ENCODE assay signal across 23 cellular contexts in the genomic region with DNA sequence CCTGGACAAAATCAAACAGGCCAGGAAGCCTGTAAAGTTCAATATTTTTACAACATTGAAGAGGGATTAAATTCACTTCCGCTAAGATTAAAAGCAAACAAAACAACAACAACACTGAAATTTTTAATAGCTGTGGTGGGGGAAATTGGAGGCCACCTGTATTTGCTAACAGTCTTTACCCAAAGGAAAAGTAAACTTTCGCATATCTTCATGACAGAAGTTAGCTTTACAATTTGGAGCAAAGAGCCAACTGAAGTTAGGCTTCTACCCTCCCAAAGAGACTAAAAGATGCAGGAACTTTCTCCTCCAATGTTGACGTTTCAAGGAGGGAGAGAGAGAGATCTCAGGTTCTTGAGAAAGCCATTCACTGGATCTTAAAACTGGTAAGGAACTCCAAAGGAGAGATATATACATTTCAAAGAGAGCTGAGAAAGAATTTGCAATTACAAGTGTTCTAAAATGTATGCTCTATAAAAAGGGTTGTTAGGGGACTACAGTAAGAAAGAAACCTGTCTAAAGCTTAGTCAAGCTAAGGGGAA.
"Had no signal": no experiment of that assay in that cellular context is flagged by ENCODE, and none has a peak within 500 bp of the region (broad histone marks: within the 10 kb centered on the region; RNA-seq: fewer than 3 reads in every experiment).

No MANE protein-coding gene starts in this region.

- DNase-seq: activated CD4-positive, alpha-beta T cell treated with anti-CD3 and anti-CD28 coated beads for 36 hours; activated CD4-positive, alpha-beta T cell treated with anti-CD3 and anti-CD28 coated beads, Interleukin-2, amount 50 U/mL, for 4 hours; activated CD4-positive, CD25-positive, alpha-beta regulatory T cell; activated naive CD4-positive, alpha-beta T cell; activated T-cell treated with anti-CD3 and anti-CD28 coated beads for 4 hours; activated T-cell treated with anti-CD3 and anti-CD28 coated beads, Interleukin-2, amount 50 U/mL, for 72 hours; aorta; body of pancreas; dermis blood vessel endothelial cell; effector CD8-positive, alpha-beta T cell; immature natural killer cell; kidney; left colon; mammary epithelial cell; naive thymus-derived CD4-positive, alpha-beta T cell; posterior cingulate gyrus; right cardiac atrium; spleen; stimulated activated naive CD4-positive, alpha-beta T cell; T-helper 2 cell had no signal

- H2AFZ ChIP-seq: hepatocyte had no signal

- H3K36me3 ChIP-seq: gastroesophageal sphincter, spleen, tibial nerve had no signal

- H3K79me2 ChIP-seq: hepatocyte had no signal

- H3K4me1 ChIP-seq: gastroesophageal sphincter, spleen, tibial nerve had no signal

- H3K4me2 ChIP-seq: hepatocyte had no signal

- H3K9me3 ChIP-seq: body of pancreas, gastroesophageal sphincter, tibial nerve had no signal

- H3K4me3 ChIP-seq: body of pancreas, gastroesophageal sphincter, hepatocyte, spleen, tibial nerve had no signal

- H3K27me3 ChIP-seq: body of pancreas, gastroesophageal sphincter, hepatocyte, spleen, tibial nerve had no signal

- H3K27ac ChIP-seq: gastroesophageal sphincter, hepatocyte, spleen, tibial nerve had no signal

- ATAC-seq: activated CD4-positive, alpha-beta T cell treated with anti-CD3 and anti-CD28 coated beads for 36 hours; activated T-cell treated with anti-CD3 and anti-CD28 coated beads, Interleukin-2, amount 50 U/mL, for 72 hours; body of pancreas; gastroesophageal sphincter; left colon; naive thymus-derived CD4-positive, alpha-beta T cell; right cardiac atrium had no signal
